11 cellular contexts compared by ENCODE assay signal in genomic region chr3:106345353-106346027, GRCh38.
DNase-seq lines count a peak whose midpoint lies in the region; ATAC-seq and TF ChIP-seq lines count a peak whose summit lies in the region.
"Had no signal": no experiment of that assay in that cellular context is flagged by ENCODE, and none has a peak within 500 bp of the region (broad histone marks: within the 10 kb centered on the region; RNA-seq: fewer than 3 reads in every experiment).

No MANE protein-coding gene starts in this region.

- DNase-seq in stimulated activated naive CD8-positive, alpha-beta T cell treated with anti-CD3 and anti-CD28 coated beads, Interleukin-15, Interleukin-2, amounts not matched to agents 100 U/mL and 50 U/mL, for 24 hours = no peak
- DNase-seq in stimulated activated naive CD8-positive, alpha-beta T cell treated with anti-CD3 and anti-CD28 coated beads, Interleukin-15, amount 100 ng/mL, for 72 hours = no peak
- DNase-seq in SW480 (ENCODE audit: low spot score) (peak; percentile 12), kidney tubule cell (ENCODE audit: low spot score) (peak; percentile 98), SJCRH30 (no peak), CD14-positive monocyte (ENCODE audit: low spot score) (no peak)
- DNase-seq: CD8-positive, alpha-beta memory T cell; left cardiac atrium had no signal

- no peaks in the 10 kb centered on the region for H3K36me3 Mint-ChIP-seq in CD14-positive monocyte
- H3K36me3 Mint-ChIP-seq: CD8-positive, alpha-beta memory T cell had no signal

- ATAC-seq in stimulated activated naive CD8-positive, alpha-beta T cell treated with anti-CD3 and anti-CD28 coated beads, Interleukin-15, Interleukin-2, amounts not matched to agents 100 U/mL and 50 U/mL, for 24 hours = peak; percentile 78
- no peak for ATAC-seq in stimulated activated naive CD8-positive, alpha-beta T cell treated with anti-CD3 and anti-CD28 coated beads, Interleukin-15, amount 100 ng/mL, for 72 hours
- no peak for ATAC-seq in HG02970 (IDR thresholded peaks at IDR 0.05; ENCODE audit: low FRiP score, unreplicated experiment)
- ATAC-seq in HG03469 (IDR thresholded peaks at IDR 0.05; ENCODE audit: unreplicated experiment) = no peak
- ATAC-seq: K562 had no signal

- 0 out of 2 replicates have a peak, but pooled peaks cover 3% of the 10 kb centered on the region for H3K4me1 ChIP-seq in SJCRH30

- intact Hi-C loops in CD14-positive monocyte (cut with micrococcal nuclease) = no loop called here

- H3K9me3 ChIP-seq in SJCRH30 (replicated peaks) = no peaks in the 10 kb centered on the region

- no peak overlapping the region for H3K27ac ChIP-seq in SJCRH30

- no peak overlapping the region for H3K4me3 Mint-ChIP-seq in stimulated activated naive CD8-positive, alpha-beta T cell treated with anti-CD3 and anti-CD28 coated beads, Interleukin-15, amount 100 ng/mL, for 72 hours
- no peak overlapping the region for H3K4me3 Mint-ChIP-seq in CD14-positive monocyte
- H3K4me3 Mint-ChIP-seq: CD8-positive, alpha-beta memory T cell had no signal

- H3K4me3 ChIP-seq in SJCRH30 = no peak overlapping the region
- H3K4me3 ChIP-seq: K562 had no signal

- no peak overlapping the region for H3K27ac Mint-ChIP-seq in stimulated activated naive CD8-positive, alpha-beta T cell treated with anti-CD3 and anti-CD28 coated beads, Interleukin-15, amount 100 ng/mL, for 72 hours
- H3K27ac Mint-ChIP-seq in CD14-positive monocyte = no peak overlapping the region
- H3K27ac Mint-ChIP-seq: CD8-positive, alpha-beta memory T cell had no signal

- H3K27me3 Mint-ChIP-seq in stimulated activated naive CD8-positive, alpha-beta T cell treated with anti-CD3 and anti-CD28 coated beads, Interleukin-15, amount 100 ng/mL, for 72 hours = no peaks in the 10 kb centered on the region
- H3K27me3 Mint-ChIP-seq in CD14-positive monocyte (ENCODE audit: low read depth in 3 of 3) = no peaks in the 10 kb centered on the region
- H3K27me3 Mint-ChIP-seq: CD8-positive, alpha-beta memory T cell had no signal

- no peaks in the 10 kb centered on the region for H3K36me3 ChIP-seq in SJCRH30

- TF ChIP-seq CTCF in CD14-positive monocyte (IDR thresholded peaks at IDR 0.05) = no peak

- H3K4me1 Mint-ChIP-seq in stimulated activated naive CD8-positive, alpha-beta T cell treated with anti-CD3 and anti-CD28 coated beads, Interleukin-15, amount 100 ng/mL, for 72 hours = no peaks in the 10 kb centered on the region
- no peaks in the 10 kb centered on the region for H3K4me1 Mint-ChIP-seq in CD14-positive monocyte

- no peaks in the 10 kb centered on the region for H3K27me3 ChIP-seq in SJCRH30

- H3K9me3 Mint-ChIP-seq in stimulated activated naive CD8-positive, alpha-beta T cell treated with anti-CD3 and anti-CD28 coated beads, Interleukin-15, amount 100 ng/mL, for 72 hours = no peaks in the 10 kb centered on the region
- H3K9me3 Mint-ChIP-seq in CD14-positive monocyte = no peaks in the 10 kb centered on the region
- H3K9me3 Mint-ChIP-seq: CD8-positive, alpha-beta memory T cell had no signal

Comparison
In these comparisons a context has a peak if more than half of its experiments do, and no peak if none do; other contexts are left out.
1. DNase-seq: peak in SW480 (single experiment) and kidney tubule cell (single experiment); none in stimulated activated naive CD8-positive, alpha-beta T cell treated with anti-CD3 and anti-CD28 coated beads, Interleukin-15, Interleukin-2, amounts not matched to agents 100 U/mL and 50 U/mL, for 24 hours (single experiment), stimulated activated naive CD8-positive, alpha-beta T cell treated with anti-CD3 and anti-CD28 coated beads, Interleukin-15, amount 100 ng/mL, for 72 hours (0 of 2), SJCRH30 (0 of 2) and CD14-positive monocyte (single experiment).